In the genomic region with DNA sequence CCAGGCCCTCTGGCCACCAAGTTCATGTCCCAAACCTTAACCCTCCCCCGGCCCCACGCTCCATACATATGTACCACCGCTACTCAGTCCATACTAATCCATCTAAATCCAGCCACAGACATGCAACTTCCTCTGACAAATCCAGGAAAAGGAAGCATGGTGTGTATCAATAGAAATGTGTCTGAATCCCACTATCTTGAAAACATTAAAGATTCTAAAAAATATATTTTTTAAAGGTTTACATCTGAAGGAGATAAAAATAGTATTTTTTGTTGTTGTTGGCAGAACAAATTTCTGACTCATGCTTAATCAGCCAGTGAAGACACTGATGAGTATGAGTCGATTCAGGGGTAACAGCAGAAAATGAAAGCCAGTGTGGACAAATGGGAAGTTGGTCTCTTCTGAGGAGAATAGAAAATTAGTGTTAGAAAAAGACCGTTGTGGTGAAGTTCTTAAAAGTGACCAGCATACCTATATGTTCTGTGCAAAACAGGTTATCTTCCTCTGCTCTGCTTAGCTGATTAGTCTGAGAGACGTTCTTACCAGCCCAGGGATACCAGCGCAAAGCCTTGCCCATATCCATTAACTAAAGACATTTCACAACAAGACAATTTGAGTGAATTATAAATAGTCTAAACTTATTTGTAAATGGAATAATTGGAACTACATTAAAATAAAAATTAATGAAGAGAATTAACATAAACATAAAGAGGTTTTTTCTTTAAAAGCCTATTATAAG, we compare ENCODE assay signal across 13 cellular contexts.
DNase-seq lines count a peak whose midpoint lies in the region; ATAC-seq and TF ChIP-seq lines count a peak whose summit lies in the region.
"Had no signal": no experiment of that assay in that cellular context is flagged by ENCODE, and none has a peak within 500 bp of the region (broad histone marks: within the 10 kb centered on the region; RNA-seq: fewer than 3 reads in every experiment).

No MANE protein-coding gene starts in this region.

- 80% methylated on average over 1 of the region's 7 CpGs; no CpG with 5 or more reads in 1 of the 2 experiments for WGBS in IMR-90 (ENCODE audit: extremely low coverage in 2 of 2, insufficient read length in 1 of 2), 2 experiments

- H4K20me1 ChIP-seq in IMR-90 (ENCODE audit: insufficient read depth, low read length): no peaks in the 10 kb centered on the region

- no peak for TF ChIP-seq RAD21 in IMR-90 (IDR thresholded peaks at IDR 0.05; ENCODE audit: low read length)

- H4K8ac ChIP-seq in IMR-90 (ENCODE audit: low read depth in 2 of 2, low read length in 2 of 2): peak overlapping the region; percentile 77 to 99

- peak overlapping the region; percentile 99 for H2BK20ac ChIP-seq in IMR-90 (ENCODE audit: low read depth, low read length)

- peak overlapping the region; percentile 86 for H3K56ac ChIP-seq in IMR-90 (ENCODE audit: extremely low read depth, insufficient read depth, low read length)

- H2AK5ac ChIP-seq in IMR-90 (ENCODE audit: low read depth, low read length): peak overlapping the region; percentile 96

- H2AFZ ChIP-seq in IMR-90 (replicated peaks; ENCODE audit: low read length, poor library complexity): peak overlapping the region; percentile 81

- no TSS peak for BruUV-seq in IMR-90 (replicated peaks; lab: Mats Ljungman, UMichigan)

- peak overlapping the region; percentile 99 for H3K14ac ChIP-seq in IMR-90 (replicated peaks; ENCODE audit: low read depth, low read length)

- H2BK15ac ChIP-seq in IMR-90 (ENCODE audit: low read depth, low read length): peak overlapping the region; percentile 100

- peak overlapping the region; percentile 100 for H2BK5ac ChIP-seq in IMR-90 (ENCODE audit: low read depth, low read length, poor library complexity, severe bottlenecking)

- H4K5ac ChIP-seq in IMR-90 (ENCODE audit: low read depth, low read length): peak overlapping the region; percentile 95

- H3K9me3 ChIP-seq in AG04450 (ENCODE audit: control insufficient read depth, insufficient read depth, low read length): no peaks in the 10 kb centered on the region; the same call in 1 of the 2 replicates
- H3K9me3 ChIP-seq in IMR-90 (ENCODE audit: control insufficient read depth, insufficient read depth, low read length): peaks cover 3% of the 10 kb centered on the region
- H3K9me3 ChIP-seq in adipocyte (ENCODE audit: control insufficient read depth, low read length): peaks cover 1% of the 10 kb centered on the region
- H3K9me3 ChIP-seq in left ventricle myocardium inferior (replicated peaks): peaks cover 9% of the 10 kb centered on the region
- H3K9me3 ChIP-seq in ascending aorta: no peaks in the 10 kb centered on the region

- TF ChIP-seq POLR2A in IMR-90 (IDR thresholded peaks at IDR 0.05; ENCODE audit: low read depth, low read length): no peak

- peak overlapping the region; percentile 98 for H3K23ac ChIP-seq in IMR-90 (ENCODE audit: low read depth, low read length)

- H4K91ac ChIP-seq in IMR-90 (ENCODE audit: insufficient read depth, low read depth, low read length): peak overlapping the region; percentile 98

- peaks cover 24 to 32% of the 10 kb centered on the region in 2 experiments for H3K79me1 ChIP-seq in IMR-90 (ENCODE audit: low read depth in 1 of 2, low read length in 2 of 2)

- H3K9me1 ChIP-seq in IMR-90 (ENCODE audit: insufficient read depth, low read length): 0 out of 2 replicates have a peak, but pooled peaks cover 2% of the 10 kb centered on the region

- H3K27me3 ChIP-seq in AG04450 (ENCODE audit: control insufficient read depth, insufficient read depth, low read length) (no peaks in the 10 kb centered on the region), IMR-90 (ENCODE audit: control insufficient read depth, insufficient read depth, low read length) (no peaks in the 10 kb centered on the region), adipocyte (replicated peaks; ENCODE audit: control insufficient read depth, insufficient read depth, low read length) (no peaks in the 10 kb centered on the region), left ventricle myocardium inferior (ENCODE audit: low read depth) (no peaks in the 10 kb centered on the region), ascending aorta (no peaks in the 10 kb centered on the region)

- H2BK120ac ChIP-seq in IMR-90 (ENCODE audit: low read depth, low read length): peak overlapping the region; percentile 99

- H3K4ac ChIP-seq in IMR-90 (ENCODE audit: low read depth, low read length): peak overlapping the region; percentile 94

- CTCF ChIA-PET in AG04450 (lab: Charles Lee) (no interaction called here), IMR-90 (lab: Yijun Ruan, JAX) (no interaction called here)

- ATAC-seq in IMR-90 (ENCODE audit: low read depth) (peak; percentile 86), GM18907 (IDR thresholded peaks at IDR 0.05; ENCODE audit: unreplicated experiment) (no peak)

- H3K27ac ChIP-seq in AG04450 (ENCODE audit: low read depth, low read length): peak overlapping the region; percentile 89
- peak overlapping the region; percentile 87 for H3K27ac ChIP-seq in IMR-90 (ENCODE audit: insufficient read depth, low read length)
- peak overlapping the region; percentile 17 for H3K27ac ChIP-seq in left ventricle myocardium inferior (replicated peaks)
- H3K27ac ChIP-seq in ascending aorta: no peak overlapping the region

- in situ Hi-C loops in IMR-90 (cut with MboI; ENCODE audit: low sequenced_read_pairs): no loop called here

- H3K4me2 ChIP-seq in IMR-90 (ENCODE audit: low read depth, low read length): peak overlapping the region; percentile 96

- peak overlapping the region; percentile 10 for H2AK9ac ChIP-seq in IMR-90 (replicated peaks; ENCODE audit: low read depth, low read length, poor library complexity)

- H3K4me3 ChIP-seq in AG04450 (ENCODE audit: low read depth, low read length) (0 out of 2 replicates have a peak overlapping the region, but pooled peaks have one; percentile 5), IMR-90 (ENCODE audit: insufficient read depth, low read depth, low read length) (no peak overlapping the region; the same call in 1 of the 2 replicates), adipocyte (ENCODE audit: low read length) (no peak overlapping the region), left ventricle myocardium inferior (no peak overlapping the region), ascending aorta (no peak overlapping the region)

- DNase-seq in AG04450 (ENCODE audit: low read depth, low spot score) (peak; percentile 47), IMR-90 (peak; percentile 93), adipocyte (ENCODE audit: low read depth) (peak; percentile 71), left ventricle myocardium inferior (no peak), ascending aorta (ENCODE audit: low spot score in 2 of 2) (no peak), SW 1271 (lab: John Stamatoyannopoulos, UW) (no peak), DMS 273 treated with DMSO at 0.1 percent for 48 hours (lab: John Stamatoyannopoulos, UW) (no peak)
- DNase-seq: activated CD4-positive, CD25-positive, alpha-beta regulatory T cell; activated gamma-delta T cell treated with Interleukin-2 at 50 U/mL for 16 hours; CD4-positive, CD25-positive, alpha-beta regulatory T cell; Kasumi-1; retina had no signal

- peak overlapping the region; percentile 97 for H3K18ac ChIP-seq in IMR-90 (ENCODE audit: low read depth, low read length)

- TF ChIP-seq CTCF in AG04450 (IDR thresholded peaks at IDR 0.05; ENCODE audit: low read depth, low read length) (no peak), IMR-90 (conservative IDR thresholded peaks at IDR 0.05; ENCODE audit: low read depth, low read length) (no peak), left ventricle myocardium inferior (IDR thresholded peaks at IDR 0.05; ENCODE audit: borderline replicate concordance) (no peak), ascending aorta (IDR thresholded peaks at IDR 0.05) (no peak)

- H3K4me1 ChIP-seq in IMR-90 (ENCODE audit: control insufficient read depth, insufficient read depth, low read length): peaks cover 7% of the 10 kb centered on the region
- peaks cover 22% of the 10 kb centered on the region for H3K4me1 ChIP-seq in adipocyte (ENCODE audit: control insufficient read depth, insufficient read depth, low read length)
- peaks cover 8% of the 10 kb centered on the region for H3K4me1 ChIP-seq in left ventricle myocardium inferior
- H3K4me1 ChIP-seq in ascending aorta: no peaks in the 10 kb centered on the region

- POLR2A ChIA-PET in AG04450 (lab: Yijun Ruan, JAX) (no interaction called here), IMR-90 (lab: Charles Lee; ENCODE audit: unreplicated experiment) (no interaction called here)

- dilution Hi-C loops in IMR-90 (cut with HindIII; ENCODE audit: low sequenced_read_pairs, unreplicated experiment): no loop called here

- H3K9ac ChIP-seq in IMR-90 (ENCODE audit: low read depth, low read length) (peak overlapping the region; percentile 71; the same call in 1 of the 2 replicates), adipocyte (ENCODE audit: low read length) (peak overlapping the region; percentile 53)

- H3K36me3 ChIP-seq in IMR-90 (ENCODE audit: control insufficient read depth, insufficient read depth, low read length) (no peaks in the 10 kb centered on the region), adipocyte (ENCODE audit: control insufficient read depth, insufficient read depth, low read length, severe bottlenecking) (no peaks in the 10 kb centered on the region), left ventricle myocardium inferior (no peaks in the 10 kb centered on the region), ascending aorta (no peaks in the 10 kb centered on the region)

- intact Hi-C loops in IMR-90 (cut with micrococcal nuclease) (no loop called here), left ventricle myocardium inferior (cut with micrococcal nuclease) (no loop called here), ascending aorta (cut with DNase I) (no loop called here)

TF ChIP-seq in IMR-90, 13 proteins besides CTCF, POLR2A, EP300 and RAD21:
- TF ChIP-seq NFE2L2 (IDR thresholded peaks at IDR 0.05; ENCODE audit: low read depth, low read length) (peak; percentile 31; the same call in 1 of the 2 replicates), CEBPB (IDR thresholded peaks at IDR 0.05; ENCODE audit: low read depth, low read length) (no peak), FOS (IDR thresholded peaks at IDR 0.05; ENCODE audit: low read depth, low read length) (peak; percentile 77), MAFK (IDR thresholded peaks at IDR 0.05; ENCODE audit: low read depth, low read length) (0 out of 2 replicates have a peak, but pooled peaks have one; percentile 28)

Comparison
In these comparisons a context has a peak if more than half of its experiments do, and no peak if none do; other contexts are left out.
1. DNase-seq: peak in AG04450 (single experiment), IMR-90 (single experiment) and adipocyte (single experiment); none in left ventricle myocardium inferior (single experiment), ascending aorta (0 of 2), SW 1271 (0 of 2) and DMS 273 treated with DMSO at 0.1 percent for 48 hours (single experiment).
2. H3K27ac ChIP-seq: peak in AG04450 (single experiment), IMR-90 (single experiment) and left ventricle myocardium inferior (single experiment); none in ascending aorta (0 of 2).